In genomic region chr22:17945851-17946690, GRCh38 we compare ENCODE assay signal across 9 cellular contexts.
DNase-seq lines count a peak whose midpoint lies in the region; ATAC-seq and TF ChIP-seq lines count a peak whose summit lies in the region.
"Had no signal": no experiment of that assay in that cellular context is flagged by ENCODE, and none has a peak within 500 bp of the region (broad histone marks: within the 10 kb centered on the region; RNA-seq: fewer than 3 reads in every experiment).

No MANE protein-coding gene starts in this region.

- no peaks in the 10 kb centered on the region; the same call in 1 of the 2 replicates for H4K20me1 ChIP-seq in GM23338 (replicated peaks; ENCODE audit: insufficient read depth)

- H3K27me3 ChIP-seq in GM23338 (ENCODE audit: insufficient read depth), result no peaks in the 10 kb centered on the region
- H3K27me3 ChIP-seq in esophagus muscularis mucosa, result no peaks in the 10 kb centered on the region
- H3K27me3 ChIP-seq in spleen (replicated peaks in 1 of 7), result no peaks in the 10 kb centered on the region

- peaks cover 97% of the 10 kb centered on the region for H3K79me2 ChIP-seq in GM23338 (replicated peaks; ENCODE audit: insufficient read depth)

- H3K4me2 ChIP-seq in GM23338, result 0 out of 2 replicates have a peak overlapping the region, but pooled peaks have one; percentile 26

- H3K36me3 Mint-ChIP-seq in GM23338 (ENCODE audit: low read depth) (no peaks in the 10 kb centered on the region), HFFc6 (ENCODE audit: low read depth) (peaks cover 3% of the 10 kb centered on the region; the same call in 1 of the 2 replicates)

- intact Hi-C loops in esophagus muscularis mucosa (cut with DNase I) (no loop called here), spleen (cut with DNase I; ENCODE audit: low total_unique reads) (no loop called here)

- DNase-seq in GM23338 (ENCODE audit: low spot score), result no peak
- peak; percentile 59 for DNase-seq in NCI-H524 treated with DMSO at 0.1 percent for 48 hours (lab: John Stamatoyannopoulos, UW)
- DNase-seq in esophagus muscularis mucosa (ENCODE audit: extremely low spot score), result no peak
- DNase-seq in spleen, result no peak
- DNase-seq in NCI-H526 treated with DMSO at 0.1 percent for 48 hours (lab: John Stamatoyannopoulos, UW), result no peak
- DNase-seq in HFFc6, result no peak
- no peak for DNase-seq in medulla oblongata (ENCODE audit: extremely low spot score)
- DNase-seq: NCI-H226 had no signal

- ATAC-seq in GM23338, result peak; percentile 13

- H3K4me1 ChIP-seq in GM23338 (ENCODE audit: insufficient read depth) (peaks cover 48% of the 10 kb centered on the region), esophagus muscularis mucosa (peaks cover 77 to 99% (median 86%) of the 10 kb centered on the region in 4 donors), spleen (peaks cover 31 to 100% (median 76%) of the 10 kb centered on the region in 6 donors)

- no peaks in the 10 kb centered on the region for H3K36me3 ChIP-seq in GM23338 (ENCODE audit: insufficient read depth)
- H3K36me3 ChIP-seq in esophagus muscularis mucosa, result no peaks in the 10 kb centered on the region
- peaks cover 0 to 6% (median 0%) of the 10 kb centered on the region in 6 donors for H3K36me3 ChIP-seq in spleen

- H3K9me3 Mint-ChIP-seq in GM23338, result no peaks in the 10 kb centered on the region
- H3K9me3 Mint-ChIP-seq in HFFc6, result no peaks in the 10 kb centered on the region

- H3K4me1 Mint-ChIP-seq in GM23338 (peaks cover 70% of the 10 kb centered on the region), HFFc6 (ENCODE audit: low read depth) (peaks cover 17% of the 10 kb centered on the region)

- 56% methylated on average over 16 of the region's 16 CpGs for WGBS in esophagus muscularis mucosa
- WGBS in spleen, 5 donors, result 69 to 80% (median 70%) methylated on average over 16 of the region's 16 CpGs

- no peaks in the 10 kb centered on the region for H3F3A ChIP-seq in GM23338 (replicated peaks; ENCODE audit: low read depth)

- TF ChIP-seq CTCF in GM23338 (conservative IDR thresholded peaks at IDR 0.05; ENCODE audit: low read depth in 2 of 2) (no peak), esophagus muscularis mucosa (IDR thresholded peaks at IDR 0.05) (no peak), spleen (IDR thresholded peaks at IDR 0.05 in 8 of 11, conservative IDR thresholded peaks at IDR 0.05 in 3 of 11) (no peak), HFFc6 (IDR thresholded peaks at IDR 0.05) (no peak)

- no peaks in the 10 kb centered on the region for H3K9me2 ChIP-seq in GM23338 (ENCODE audit: insufficient read depth)

- H3K4me3 Mint-ChIP-seq in GM23338 (no peak overlapping the region), HFFc6 (no peak overlapping the region)

- peaks cover 13% of the 10 kb centered on the region for H3K27me3 Mint-ChIP-seq in GM23338 (ENCODE audit: insufficient read depth, low read depth, poor library complexity)
- H3K27me3 Mint-ChIP-seq in HFFc6 (ENCODE audit: insufficient read depth), result no peaks in the 10 kb centered on the region; the same call in 1 of the 2 replicates

- H3K9me3 ChIP-seq in esophagus muscularis mucosa, result no peaks in the 10 kb centered on the region
- no peaks in the 10 kb centered on the region for H3K9me3 ChIP-seq in spleen

- no peak overlapping the region for H2AFZ ChIP-seq in GM23338

- TF ChIP-seq POLR2A in esophagus muscularis mucosa (IDR thresholded peaks at IDR 0.05; ENCODE audit: low read depth) (no peak), spleen (IDR thresholded peaks at IDR 0.05) (no peak)

- no peak for TF ChIP-seq EP300 in esophagus muscularis mucosa (IDR thresholded peaks at IDR 0.05)

- no peak overlapping the region for H3K4me3 ChIP-seq in GM23338
- H3K4me3 ChIP-seq in esophagus muscularis mucosa, result no peak overlapping the region
- no peak overlapping the region for H3K4me3 ChIP-seq in spleen

- H3K27ac Mint-ChIP-seq in GM23338 (peak overlapping the region; percentile 63), HFFc6 (no peak overlapping the region)

- H3K27ac ChIP-seq in GM23338 (ENCODE audit: low read depth) (peak overlapping the region; percentile 78; the same call in 1 of the 2 replicates), esophagus muscularis mucosa (replicated peaks in 1 of 4) (peak overlapping the region; percentile 75 to 82 (median 76)), spleen (peak overlapping the region in 6 of 8 donors; percentile 13 to 53 (median 40))
- H3K27ac ChIP-seq: epithelial cell of prostate had no signal

TF ChIP-seq in GM23338, 12 proteins besides CTCF, POLR2A, EP300 and RAD21 (continues in another document):
- no peak for TF ChIP-seq REST (IDR thresholded peaks at IDR 0.05; ENCODE audit: unreplicated experiment)
- TF ChIP-seq EZH2 (IDR thresholded peaks at IDR 0.05; ENCODE audit: low read depth, unreplicated experiment), result no peak
- no peak for TF ChIP-seq EZH2phosphoT487 (IDR thresholded peaks at IDR 0.05; ENCODE audit: unreplicated experiment)
- no peak for TF ChIP-seq ETS1 (IDR thresholded peaks at IDR 0.05)
- TF ChIP-seq ZNF114 (CRISPR knock-in tag; IDR thresholded peaks at IDR 0.05), result no peak
- no peak for TF ChIP-seq JUNB (IDR thresholded peaks at IDR 0.05; ENCODE audit: unreplicated experiment)
- no peak for TF ChIP-seq NANOG (IDR thresholded peaks at IDR 0.05; ENCODE audit: borderline replicate concordance)
- TF ChIP-seq POLR2AphosphoS5 (IDR thresholded peaks at IDR 0.05; ENCODE audit: low read depth), result no peak
- TF ChIP-seq CREB1 (CRISPR knock-in tag; IDR thresholded peaks at IDR 0.05; ENCODE audit: low read depth), result no peak
- TF ChIP-seq ZNF331 (CRISPR knock-in tag; IDR thresholded peaks at IDR 0.05; ENCODE audit: low read depth), result no peak
